ENCODE assay signal across 25 cellular contexts in the genomic region with DNA sequence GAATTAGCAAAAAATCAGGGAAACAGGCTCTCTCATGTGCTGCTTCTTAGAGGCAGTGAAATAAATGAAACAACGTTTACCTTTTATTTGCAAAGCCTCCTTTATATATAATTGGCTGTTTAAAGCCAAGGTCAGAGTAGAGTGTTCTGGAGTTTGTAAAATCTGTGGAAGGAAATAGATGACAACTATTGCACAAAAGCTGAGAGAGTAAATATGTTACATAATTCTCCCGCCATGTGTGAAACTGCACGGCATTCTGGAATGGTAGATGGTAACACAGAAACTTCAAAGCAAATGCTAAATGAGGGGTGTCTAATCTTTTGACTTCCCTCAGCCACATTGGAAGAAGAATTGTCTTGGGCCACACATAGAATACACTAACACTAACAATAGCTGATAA. TPM values are rescaled to one million over a fixed set of nuclear protein-coding genes. Genes with fewer than 3 reads are reported as not detected.
"Had no signal": no experiment of that assay in that cellular context is flagged by ENCODE, and none has a peak within 500 bp of the region (broad histone marks: within the 10 kb centered on the region; RNA-seq: fewer than 3 reads in every experiment).

No MANE protein-coding gene starts in this region.

- H3K9me3 ChIP-seq: tibial artery had no signal

- H3K36me3 ChIP-seq: tibial artery had no signal

- H3K27ac ChIP-seq: coronary artery, tibial artery had no signal

- FAIRE-seq: TTC549, urothelium cell line had no signal

- H3K4me3 ChIP-seq: coronary artery, tibial artery had no signal

- DNase-seq: activated CD4-positive, alpha-beta memory T cell treated with anti-CD3 and anti-CD28 coated beads for 36 hours; activated CD4-positive, alpha-beta T cell treated with anti-CD3 and anti-CD28 coated beads for 4 hours; activated naive CD4-positive, alpha-beta T cell treated with Interleukin-2 at 50 U/mL for 16 hours; activated naive CD8-positive, alpha-beta T cell treated with anti-CD3 and anti-CD28 coated beads, Interleukin-2, amount 10 ng/mL, durations not matched to agents 7 days and 5 days; activated T-cell treated with anti-CD3 and anti-CD28 coated beads, Interleukin-2, amount 50 U/mL, for 1 hour; anterior cingulate cortex; foreskin fibroblast; hippocampal formation; midbrain; occipital lobe; posterior cingulate gyrus; retina; stimulated activated CD4-positive, alpha-beta T cell treated with anti-CD3 and anti-CD28 coated beads, Interleukin-2, amount 100 ng/mL, for 24 hours; stimulated activated naive CD4-positive, alpha-beta T cell treated with Interleukin-2 at 50 U/mL for 16 hours had no signal

- ATAC-seq: esophagus mucosa, left colon had no signal

RNA-seq across cellular contexts. Expression of a gene that starts 51.6 kb away (rescaled TPM):
- total RNA-seq: activated CD4-positive, alpha-beta memory T cell treated with anti-CD3 and anti-CD28 coated beads for 36 hours; activated naive CD8-positive, alpha-beta T cell treated with anti-CD3 and anti-CD28 coated beads, Interleukin-2, amount 10 ng/mL, durations not matched to agents 7 days and 5 days; activated T-helper 2 cell treated with anti-CD3 and anti-CD28 coated beads, Interferon-gamma antibody, Interleukin-2, Interleukin-4, amounts not matched to agents 10 μg/mL and 5 μg/mL and 100 μg/mL, durations not matched to agents 14 hours and 24 hours and 36 hours; esophagus mucosa; left colon; lung microvascular endothelial cell; occipital lobe; skeletal muscle tissue; subcutaneous adipose tissue; T-helper 2 cell treated with Interferon-gamma antibody and Interleukin-4, amounts not matched to agents 100 ng/mL and 5 ng/mL, for 36 hours had no signal
